ENCODE assay signal across 21 cellular contexts in the genomic region with DNA sequence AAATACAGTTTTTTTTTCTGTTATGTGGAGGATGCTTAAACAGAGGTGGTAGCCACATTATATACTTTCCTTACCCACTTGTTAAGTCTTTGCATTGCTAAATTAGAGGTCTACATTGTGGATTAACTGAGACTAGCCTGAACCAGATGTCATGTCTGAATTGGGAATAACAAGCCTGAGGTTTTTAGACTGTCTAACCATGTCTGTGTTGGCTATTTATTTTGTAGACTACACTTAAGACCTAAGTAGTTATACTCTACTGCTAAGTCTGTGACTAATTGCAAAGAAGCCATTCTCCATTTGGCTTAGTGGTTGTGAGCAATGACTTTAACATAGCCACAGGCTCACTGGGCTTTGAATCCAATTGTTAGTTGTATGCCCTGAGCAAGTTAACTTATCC. TPM values are rescaled to one million over a fixed set of nuclear protein-coding genes. Genes with fewer than 3 reads are reported as not detected.
DNase-seq lines count a peak whose midpoint lies in the region; ATAC-seq and TF ChIP-seq lines count a peak whose summit lies in the region.
"Had no signal": no experiment of that assay in that cellular context is flagged by ENCODE, and none has a peak within 500 bp of the region (broad histone marks: within the 10 kb centered on the region; RNA-seq: fewer than 3 reads in every experiment).

No MANE protein-coding gene starts in this region.

- intact Hi-C loops in natural killer cell (cut with micrococcal nuclease), result loop anchor here (2.0 to 10.0 kb wide), 6 partner anchors 17 to 917 kb away; partner anchors contain the start of genes CDC14A and RTCA

- peak in 1 of 5 donors; percentile 25 for DNase-seq in CD8-positive, alpha-beta memory T cell
- DNase-seq in M059J (ENCODE audit: low read depth) (peak; percentile 7), natural killer cell (no peak), glutamatergic neuron (no peak)
- DNase-seq: activated CD8-positive, alpha-beta memory T cell treated with anti-CD3 and anti-CD28 coated beads for 24 hours; AML-193; dermis blood vessel endothelial cell; DMS 273 treated with DMSO at 0.1 percent for 48 hours; GDM1; NCI-H2081 treated with DMSO at 0.1 percent for 48 hours; NCI-H774; pancreas; sigmoid colon; stimulated activated CD4-positive, alpha-beta T cell treated with anti-CD3 and anti-CD28 coated beads, Interleukin-2, amount 100 ng/mL, for 48 hours; testis had no signal

- no peak overlapping the region for H3K4me3 ChIP-seq in CD8-positive, alpha-beta memory T cell (ENCODE audit: low read length)
- H3K4me3 ChIP-seq: breast epithelium, gastroesophageal sphincter, pancreas, sigmoid colon, testis had no signal

- H3K4me1 ChIP-seq in CD8-positive, alpha-beta memory T cell (ENCODE audit: insufficient read depth, low read length), result peaks cover 96% of the 10 kb centered on the region
- H3K4me1 ChIP-seq: breast epithelium, gastroesophageal sphincter, sigmoid colon, testis had no signal

- H3K4me3 Mint-ChIP-seq in CD8-positive, alpha-beta memory T cell, result peak overlapping the region; percentile 49 to 74 (median 61)
- no peak overlapping the region for H3K4me3 Mint-ChIP-seq in activated naive CD8-positive, alpha-beta T cell
- H3K4me3 Mint-ChIP-seq in natural killer cell (peak overlapping the region; percentile 72), glutamatergic neuron (ENCODE audit: unreplicated experiment) (no peak overlapping the region)

- no peaks in the 10 kb centered on the region for H3K27me3 ChIP-seq in CD8-positive, alpha-beta memory T cell (ENCODE audit: insufficient read depth, low read length, poor library complexity, severe bottlenecking)
- H3K27me3 ChIP-seq: breast epithelium, gastroesophageal sphincter, pancreas, sigmoid colon, testis had no signal

- no peaks in the 10 kb centered on the region for H3K9me3 Mint-ChIP-seq in CD8-positive, alpha-beta memory T cell
- H3K9me3 Mint-ChIP-seq in activated naive CD8-positive, alpha-beta T cell (ENCODE audit: low read depth), result no peaks in the 10 kb centered on the region
- no peaks in the 10 kb centered on the region for H3K9me3 Mint-ChIP-seq in natural killer cell
- H3K9me3 Mint-ChIP-seq in glutamatergic neuron (ENCODE audit: unreplicated experiment), result no peaks in the 10 kb centered on the region

- peaks cover 5% of the 10 kb centered on the region for H3K36me3 ChIP-seq in CD8-positive, alpha-beta memory T cell (ENCODE audit: insufficient read depth, low read length)
- H3K36me3 ChIP-seq: breast epithelium, pancreas, sigmoid colon had no signal

- ATAC-seq in natural killer cell, result peak; percentile 47 to 69 (median 61)
- no peak for ATAC-seq in HG03196 (IDR thresholded peaks at IDR 0.05; ENCODE audit: unreplicated experiment)
- ATAC-seq in GM18519 (IDR thresholded peaks at IDR 0.05; ENCODE audit: low FRiP score, unreplicated experiment), result no peak
- ATAC-seq: gastroesophageal sphincter, pancreas, SK-N-SH treated with all-trans-retinoic acid at 6 μM for 48 hours had no signal

- POLR2A ChIA-PET in CD8-positive, alpha-beta memory T cell (lab: Charles Lee), result interaction anchor here (1.2 to 1.4 kb wide), 2 partner anchors 26 to 37 kb away, joined by 3 to 6 read pairs; no protein-coding TSS in a partner anchor

- TF ChIP-seq CTCF in natural killer cell (IDR thresholded peaks at IDR 0.05), result no peak
- no peak for TF ChIP-seq CTCF in glutamatergic neuron (IDR thresholded peaks at IDR 0.05; ENCODE audit: partially characterized antibody, unreplicated experiment)

- CTCF ChIA-PET in CD8-positive, alpha-beta memory T cell (lab: Charles Lee), result interaction anchor here (1.4 to 2.2 kb wide), 6 partner anchors 11 to 61 kb away, joined by 4 to 11 read pairs (median 5); no protein-coding TSS in a partner anchor

- H3K27me3 Mint-ChIP-seq in CD8-positive, alpha-beta memory T cell, result no peaks in the 10 kb centered on the region
- no peaks in the 10 kb centered on the region for H3K27me3 Mint-ChIP-seq in activated naive CD8-positive, alpha-beta T cell
- H3K27me3 Mint-ChIP-seq in natural killer cell (ENCODE audit: low read depth in 2 of 2) (no peaks in the 10 kb centered on the region), glutamatergic neuron (ENCODE audit: unreplicated experiment) (no peaks in the 10 kb centered on the region)

- H3K9me3 ChIP-seq in CD8-positive, alpha-beta memory T cell (ENCODE audit: low read length), result no peaks in the 10 kb centered on the region
- H3K9me3 ChIP-seq: breast epithelium, gastroesophageal sphincter, pancreas, sigmoid colon, testis had no signal

- H3K27ac Mint-ChIP-seq in CD8-positive, alpha-beta memory T cell, result peak overlapping the region; percentile 85 to 99 (median 93)
- H3K27ac Mint-ChIP-seq in activated naive CD8-positive, alpha-beta T cell, result peak overlapping the region; percentile 87
- H3K27ac Mint-ChIP-seq in natural killer cell (peak overlapping the region; percentile 80 to 95), glutamatergic neuron (ENCODE audit: unreplicated experiment) (no peak overlapping the region)

- no peak overlapping the region for H3K27ac ChIP-seq in CD8-positive, alpha-beta memory T cell (ENCODE audit: low read depth, low read length)
- H3K27ac ChIP-seq: breast epithelium, gastroesophageal sphincter, pancreas, sigmoid colon, testis had no signal

- peaks cover 30 to 60% (median 30%) of the 10 kb centered on the region in 3 donors for H3K36me3 Mint-ChIP-seq in CD8-positive, alpha-beta memory T cell
- H3K36me3 Mint-ChIP-seq in activated naive CD8-positive, alpha-beta T cell, result peaks cover 13% of the 10 kb centered on the region
- no peaks in the 10 kb centered on the region for H3K36me3 Mint-ChIP-seq in natural killer cell
- H3K36me3 Mint-ChIP-seq in glutamatergic neuron (ENCODE audit: unreplicated experiment), result no peaks in the 10 kb centered on the region

- H3K4me1 Mint-ChIP-seq in CD8-positive, alpha-beta memory T cell, result peaks cover 85 to 96% (median 96%) of the 10 kb centered on the region in 3 donors
- peaks cover 88% of the 10 kb centered on the region for H3K4me1 Mint-ChIP-seq in activated naive CD8-positive, alpha-beta T cell (ENCODE audit: low read depth)
- peaks cover 74 to 78% of the 10 kb centered on the region in 2 donors for H3K4me1 Mint-ChIP-seq in natural killer cell
- peaks cover 4% of the 10 kb centered on the region for H3K4me1 Mint-ChIP-seq in glutamatergic neuron (ENCODE audit: low read depth, unreplicated experiment)

RNA-seq across cellular contexts. Expression of gene CDC14A, which starts 45.4 kb away (rescaled TPM):
- 10 to 100 TPM; 25.4 to 27.9 TPM for total RNA-seq in CD8-positive, alpha-beta memory T cell
- polyA plus RNA-seq in CD8-positive, alpha-beta memory T cell, result 36.4 TPM
- total RNA-seq in M059J (2014; rRNA removed; shearing (Covaris generic)), result 1.8 and 5.2 TPM in 2 replicates
- total RNA-seq in natural killer cell (10 to 100 TPM; 59.6 to 63.8 (median 60.1) TPM), glutamatergic neuron (ENCODE audit: unreplicated experiment) (9.2 TPM)

Comparison
In these comparisons a context has a peak if more than half of its experiments do, and no peak if none do; other contexts are left out.
1. H3K4me3 Mint-ChIP-seq: peak in CD8-positive, alpha-beta memory T cell (7 of 7) and natural killer cell (single experiment); none in activated naive CD8-positive, alpha-beta T cell (single experiment) and glutamatergic neuron (single experiment).
2. ATAC-seq: peak in natural killer cell (3 of 3); none in HG03196 (single experiment) and GM18519 (single experiment).